In the genomic region with DNA sequence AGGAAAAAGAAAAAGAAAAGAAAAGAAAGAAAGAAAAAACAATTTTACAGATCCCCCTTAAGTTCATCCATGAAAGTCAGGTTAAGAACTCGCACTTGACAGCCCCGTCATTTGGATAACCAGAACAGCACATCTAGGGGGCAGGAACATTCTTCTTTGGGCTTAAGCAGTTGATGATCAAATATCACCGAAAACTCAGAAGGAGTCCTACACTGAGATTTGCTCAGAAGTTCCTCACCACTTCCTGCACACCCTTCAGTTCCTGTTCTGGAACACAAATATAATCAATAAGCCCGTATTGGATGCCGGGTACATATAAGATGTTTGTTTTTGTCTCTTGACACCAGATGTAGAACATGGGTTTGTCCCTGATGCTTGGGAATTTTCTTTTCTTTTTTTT, we compare ENCODE assay signal across 25 cellular contexts. TPM values are rescaled to one million over a fixed set of nuclear protein-coding genes. Genes with fewer than 3 reads are reported as not detected.
"Had no signal": no experiment of that assay in that cellular context is flagged by ENCODE, and none has a peak within 500 bp of the region (broad histone marks: within the 10 kb centered on the region; RNA-seq: fewer than 3 reads in every experiment).

No MANE protein-coding gene starts in this region.

- H3K27me3 ChIP-seq: gastrocnemius medialis, neural progenitor cell, pancreas, right lobe of liver, suprapubic skin, thyroid gland had no signal

- H3K27ac ChIP-seq: gastrocnemius medialis, heart right ventricle, neural progenitor cell, pancreas, right lobe of liver, suprapubic skin, thyroid gland had no signal

- H3K36me3 Mint-ChIP-seq: natural killer cell treated with Interleukin-12 subunit alpha and Interleukin-12 subunit beta and Interleukin-15 and Interleukin-18, amount 100 ng/mL, for 72 hours had no signal

- H3K27me3 Mint-ChIP-seq: progenitor cell of endocrine pancreas, type B pancreatic cell had no signal

- H3K9me3 Mint-ChIP-seq: natural killer cell treated with Interleukin-12 subunit alpha and Interleukin-12 subunit beta and Interleukin-15 and Interleukin-18, amount 100 ng/mL, for 72 hours; stimulated activated effector memory CD8-positive, alpha-beta T cell treated with anti-CD3 and anti-CD28 coated beads, Interleukin-12 subunit alpha, Interleukin-12 subunit beta, amount 100 ng/mL, for 72 hours; type B pancreatic cell had no signal

- DNase-seq: effector memory CD4-positive, alpha-beta T cell; gastrocnemius medialis; heart right ventricle; hypothalamus; kidney glomerular epithelial cell; pancreas; right lobe of liver; stimulated activated CD4-positive, alpha-beta T cell treated with anti-CD3 and anti-CD28 coated beads, Interleukin-4, amount 100 ng/mL, for 1 hour; stimulated activated CD8-positive, alpha-beta memory T cell treated with anti-CD3 and anti-CD28 coated beads, Interleukin-4, amount 100 ng/mL, for 48 hours; stimulated activated naive CD8-positive, alpha-beta T cell treated with anti-CD3 and anti-CD28 coated beads, Interleukin-15, Interleukin-2, amounts not matched to agents 100 U/mL and 50 U/mL, for 24 hours; thyroid gland had no signal

- ATAC-seq: esophagus mucosa; gastrocnemius medialis; heart right ventricle; natural killer cell treated with Interleukin-12 subunit alpha and Interleukin-12 subunit beta and Interleukin-15 and Interleukin-18, amount 100 ng/mL, for 72 hours; pancreas; right lobe of liver; stimulated activated effector memory CD8-positive, alpha-beta T cell treated with anti-CD3 and anti-CD28 coated beads, Interleukin-12 subunit alpha, Interleukin-12 subunit beta, amount 100 ng/mL, for 72 hours; stimulated activated naive CD8-positive, alpha-beta T cell treated with anti-CD3 and anti-CD28 coated beads, Interleukin-15, Interleukin-2, amounts not matched to agents 100 U/mL and 50 U/mL, for 24 hours had no signal

- H3K4me3 ChIP-seq: gastrocnemius medialis, heart right ventricle, neural progenitor cell, pancreas, right lobe of liver, suprapubic skin, thyroid gland had no signal

- H3K36me3 ChIP-seq: gastrocnemius medialis, heart right ventricle, neural progenitor cell, pancreas, right lobe of liver, suprapubic skin, thyroid gland had no signal

- H3K9me3 ChIP-seq: gastrocnemius medialis, heart right ventricle, pancreas, right lobe of liver, suprapubic skin, thyroid gland had no signal

- FAIRE-seq: endometrium, islet of Langerhans, pancreas, urothelium cell line had no signal

- H3K4me3 Mint-ChIP-seq: natural killer cell treated with Interleukin-12 subunit alpha and Interleukin-12 subunit beta and Interleukin-15 and Interleukin-18, amount 100 ng/mL, for 72 hours; neural progenitor cell; stimulated activated effector memory CD8-positive, alpha-beta T cell treated with anti-CD3 and anti-CD28 coated beads, Interleukin-12 subunit alpha, Interleukin-12 subunit beta, amount 100 ng/mL, for 72 hours; type B pancreatic cell had no signal

- H3K27ac Mint-ChIP-seq: natural killer cell treated with Interleukin-12 subunit alpha and Interleukin-12 subunit beta and Interleukin-15 and Interleukin-18, amount 100 ng/mL, for 72 hours; neural progenitor cell; progenitor cell of endocrine pancreas; stimulated activated effector memory CD8-positive, alpha-beta T cell treated with anti-CD3 and anti-CD28 coated beads, Interleukin-12 subunit alpha, Interleukin-12 subunit beta, amount 100 ng/mL, for 72 hours; type B pancreatic cell had no signal

- H3K4me1 ChIP-seq: gastrocnemius medialis, heart right ventricle, neural progenitor cell, pancreas, right lobe of liver, suprapubic skin, thyroid gland had no signal

RNA-seq across cellular contexts. Expression of a gene that starts 48.0 kb away (rescaled TPM):
- total RNA-seq: fibroblast of lung, lung microvascular endothelial cell, renal cortical epithelial cell had no signal

RNA-seq across cellular contexts. Expression of a gene that starts 52.8 kb away (rescaled TPM):
- total RNA-seq: esophagus mucosa, fibroblast of lung, gastrocnemius medialis, heart right ventricle, liver, lung microvascular endothelial cell, pancreas, progenitor cell of endocrine pancreas, renal cortical epithelial cell, right lobe of liver, suprapubic skin, thyroid gland had no signal
